11 cellular contexts compared by ENCODE assay signal in genomic region chr17:45429338-45430005, GRCh38. TPM values are rescaled to one million over a fixed set of nuclear protein-coding genes. Genes with fewer than 3 reads are reported as not detected.
DNase-seq lines count a peak whose midpoint lies in the region; ATAC-seq, FAIRE-seq and TF ChIP-seq lines count a peak whose summit lies in the region.
"Had no signal": no experiment of that assay in that cellular context is flagged by ENCODE, and none has a peak within 500 bp of the region (broad histone marks: within the 10 kb centered on the region; RNA-seq: fewer than 3 reads in every experiment).

No MANE protein-coding gene starts in this region.

- H4K91ac ChIP-seq in mesenchymal stem cell (ENCODE audit: low read length), result no peak overlapping the region

- no peak overlapping the region for H2BK5ac ChIP-seq in mesenchymal stem cell (ENCODE audit: low read depth, low read length, poor library complexity, severe bottlenecking)

- H3K9me3 ChIP-seq in astrocyte (ENCODE audit: insufficient read depth, low read depth, low read length) (peaks cover 3% of the 10 kb centered on the region), mesenchymal stem cell (ENCODE audit: control insufficient read depth, low read length) (no peaks in the 10 kb centered on the region)

- no peak for DNase-seq in stimulated activated naive CD8-positive, alpha-beta T cell treated with anti-CD3 and anti-CD28 coated beads, Interleukin-15, amount 100 ng/mL, for 72 hours
- no peak for DNase-seq in stimulated activated naive CD8-positive, alpha-beta T cell treated with anti-CD3 and anti-CD28 coated beads, Interleukin-15, Interleukin-2, amounts not matched to agents 100 U/mL and 50 U/mL, for 24 hours
- DNase-seq in astrocyte (ENCODE audit: low read depth) (no peak), mesenchymal stem cell (peak; percentile 28), T-helper 2 cell (no peak)
- no peak for DNase-seq in activated naive CD4-positive, alpha-beta T cell treated with anti-CD3 and anti-CD28 coated beads, Interleukin-2, amount 50 U/mL, for 72 hours (ENCODE audit: low spot score in 2 of 2)
- DNase-seq: activated CD4-positive, alpha-beta T cell treated with anti-CD3 and anti-CD28 coated beads for 4 hours had no signal

- no peak overlapping the region for H3K14ac ChIP-seq in mesenchymal stem cell (ENCODE audit: low read length in 2 of 2)

- H3K4me1 ChIP-seq in astrocyte (ENCODE audit: insufficient read depth, low read length), result peaks cover 21% of the 10 kb centered on the region
- peaks cover 53% of the 10 kb centered on the region for H3K4me1 ChIP-seq in mesenchymal stem cell (ENCODE audit: control insufficient read depth, insufficient read depth, low read depth, low read length)

- no peak overlapping the region for H2BK15ac ChIP-seq in mesenchymal stem cell (ENCODE audit: low read depth, poor library complexity, severe bottlenecking)

- H3K27ac Mint-ChIP-seq in stimulated activated naive CD8-positive, alpha-beta T cell treated with anti-CD3 and anti-CD28 coated beads, Interleukin-15, amount 100 ng/mL, for 72 hours, result no peak overlapping the region
- H3K27ac Mint-ChIP-seq in astrocyte (ENCODE audit: unreplicated experiment), result no peak overlapping the region
- no peak overlapping the region for H3K27ac Mint-ChIP-seq in activated naive CD4-positive, alpha-beta T cell treated with anti-CD3 and anti-CD28 coated beads, Interleukin-2, amount 50 U/mL, for 72 hours

- no peak overlapping the region for H3K4ac ChIP-seq in mesenchymal stem cell (ENCODE audit: low read depth in 1 of 2, low read length in 2 of 2)

- H3K4me2 ChIP-seq in astrocyte (ENCODE audit: low read length), result peak overlapping the region; percentile 22
- peak overlapping the region; percentile 24 for H3K4me2 ChIP-seq in mesenchymal stem cell (ENCODE audit: low read length, poor library complexity, severe bottlenecking)

- no peaks in the 10 kb centered on the region for H3K36me3 ChIP-seq in astrocyte (ENCODE audit: insufficient read depth, low read length)
- peaks cover 0 to 2% of the 10 kb centered on the region in 2 experiments for H3K36me3 ChIP-seq in mesenchymal stem cell (ENCODE audit: control insufficient read depth in 1 of 2, insufficient read depth in 2 of 2, low read depth in 1 of 2, low read length in 2 of 2)

- FAIRE-seq in astrocyte (lab: Jason Lieb, UNC), result no peak

- H3K23ac ChIP-seq in mesenchymal stem cell (ENCODE audit: low read length in 2 of 2), result peak overlapping the region in 1 of 2 experiments; percentile 47

- TF ChIP-seq CTCF in astrocyte (IDR thresholded peaks at IDR 0.05; ENCODE audit: insufficient read depth, low read depth, low read length), result no peak

- peaks cover 5% of the 10 kb centered on the region for H3K36me3 Mint-ChIP-seq in astrocyte (ENCODE audit: low read depth, unreplicated experiment)
- H3K36me3 Mint-ChIP-seq in activated naive CD4-positive, alpha-beta T cell treated with anti-CD3 and anti-CD28 coated beads, Interleukin-2, amount 50 U/mL, for 72 hours, result no peaks in the 10 kb centered on the region

- 3% methylated on average over 58 of the region's 82 CpGs for WGBS in mesenchymal stem cell

- H3K4me3 ChIP-seq in astrocyte (ENCODE audit: insufficient read depth, low read depth, low read length) (no peak overlapping the region), mesenchymal stem cell (ENCODE audit: insufficient read depth in 1 of 2, low read depth in 1 of 2, low read length in 2 of 2) (no peak overlapping the region)

- H2BK120ac ChIP-seq in mesenchymal stem cell (ENCODE audit: low read depth, low read length), result no peak overlapping the region

- peaks cover 31% of the 10 kb centered on the region for H3K27me3 ChIP-seq in astrocyte (ENCODE audit: insufficient read depth, low read length)
- peaks cover 23 to 30% of the 10 kb centered on the region in 2 experiments for H3K27me3 ChIP-seq in mesenchymal stem cell (ENCODE audit: control insufficient read depth in 1 of 2, insufficient read depth in 1 of 2, low read length in 2 of 2)

- no peaks in the 10 kb centered on the region for H3K79me2 ChIP-seq in astrocyte (ENCODE audit: insufficient read depth, low read length)

- H3K27ac ChIP-seq in astrocyte (ENCODE audit: low read depth, low read length), result no peak overlapping the region
- no peak overlapping the region for H3K27ac ChIP-seq in mesenchymal stem cell (ENCODE audit: low read length, poor library complexity, severe bottlenecking)
- H3K27ac ChIP-seq: C4-2B had no signal

- H2AFZ ChIP-seq in astrocyte (ENCODE audit: low read depth, low read length), result no peak overlapping the region
- no peak overlapping the region for H2AFZ ChIP-seq in mesenchymal stem cell (ENCODE audit: low read depth, low read length)

- peak; percentile 2 for ATAC-seq in stimulated activated naive CD8-positive, alpha-beta T cell treated with anti-CD3 and anti-CD28 coated beads, Interleukin-15, amount 100 ng/mL, for 72 hours
- ATAC-seq in stimulated activated naive CD8-positive, alpha-beta T cell treated with anti-CD3 and anti-CD28 coated beads, Interleukin-15, Interleukin-2, amounts not matched to agents 100 U/mL and 50 U/mL, for 24 hours, result no peak
- ATAC-seq in HG02973 (IDR thresholded peaks at IDR 0.05; ENCODE audit: unreplicated experiment), result no peak
- ATAC-seq in GM18858 (IDR thresholded peaks at IDR 0.05; ENCODE audit: unreplicated experiment), result no peak
- no peak for ATAC-seq in activated naive CD4-positive, alpha-beta T cell treated with anti-CD3 and anti-CD28 coated beads, Interleukin-2, amount 50 U/mL, for 72 hours
- ATAC-seq: Panc1 had no signal

- peak overlapping the region; percentile 71 to 82 for H3K4me3 Mint-ChIP-seq in stimulated activated naive CD8-positive, alpha-beta T cell treated with anti-CD3 and anti-CD28 coated beads, Interleukin-15, amount 100 ng/mL, for 72 hours
- H3K4me3 Mint-ChIP-seq in astrocyte (ENCODE audit: unreplicated experiment), result no peak overlapping the region

- H3K9me3 Mint-ChIP-seq in stimulated activated naive CD8-positive, alpha-beta T cell treated with anti-CD3 and anti-CD28 coated beads, Interleukin-15, amount 100 ng/mL, for 72 hours, result no peaks in the 10 kb centered on the region
- H3K9me3 Mint-ChIP-seq in astrocyte (ENCODE audit: unreplicated experiment), result peaks cover 2% of the 10 kb centered on the region
- H3K9me3 Mint-ChIP-seq in activated naive CD4-positive, alpha-beta T cell treated with anti-CD3 and anti-CD28 coated beads, Interleukin-2, amount 50 U/mL, for 72 hours, result no peaks in the 10 kb centered on the region

- H4K20me1 ChIP-seq in astrocyte (ENCODE audit: insufficient read depth, low read length), result peaks cover 32% of the 10 kb centered on the region

- H2BK12ac ChIP-seq in mesenchymal stem cell (ENCODE audit: low read length in 2 of 2), result no peak overlapping the region

- H3K79me1 ChIP-seq in mesenchymal stem cell (replicated peaks; ENCODE audit: low read length, poor library complexity, severe bottlenecking), result peaks cover 2% of the 10 kb centered on the region

- H3K27me3 Mint-ChIP-seq in stimulated activated naive CD8-positive, alpha-beta T cell treated with anti-CD3 and anti-CD28 coated beads, Interleukin-15, amount 100 ng/mL, for 72 hours, result peaks cover 21% of the 10 kb centered on the region
- peaks cover 29% of the 10 kb centered on the region for H3K27me3 Mint-ChIP-seq in astrocyte (ENCODE audit: low read depth, unreplicated experiment)

- H3K9ac ChIP-seq in astrocyte (ENCODE audit: low read length) (no peak overlapping the region), mesenchymal stem cell (ENCODE audit: low read length) (no peak overlapping the region)

- peaks cover 44% of the 10 kb centered on the region for H3K4me1 Mint-ChIP-seq in stimulated activated naive CD8-positive, alpha-beta T cell treated with anti-CD3 and anti-CD28 coated beads, Interleukin-15, amount 100 ng/mL, for 72 hours
- peaks cover 2% of the 10 kb centered on the region for H3K4me1 Mint-ChIP-seq in astrocyte (ENCODE audit: low read depth, unreplicated experiment)

- no peak overlapping the region for H3K18ac ChIP-seq in mesenchymal stem cell (ENCODE audit: low read depth in 1 of 2, low read length in 2 of 2)

- no peak overlapping the region for H4K8ac ChIP-seq in mesenchymal stem cell (ENCODE audit: low read length)

- H2AK5ac ChIP-seq in mesenchymal stem cell (ENCODE audit: low read length, severe bottlenecking), result no peak overlapping the region

RNA-seq across cellular contexts. Expression of gene ARHGAP27, which starts 3.2 kb away (rescaled TPM):
- 4.4 and 10.0 TPM in 2 replicates for total RNA-seq in astrocyte
- 0.75 TPM for polyA plus RNA-seq in mesenchymal stem cell (2013, experiment 1 of 2)
- 0.51 TPM for polyA plus RNA-seq in mesenchymal stem cell (2013, experiment 2 of 2)
- 10 to 100 TPM; 49.7 to 55.1 TPM for total RNA-seq in activated naive CD4-positive, alpha-beta T cell treated with anti-CD3 and anti-CD28 coated beads, Interleukin-2, amount 50 U/mL, for 72 hours
